Comparison of ENCODE assay signal across 14 cellular contexts in genomic region chr1:1881727-1882126, GRCh38. TPM values are rescaled to one million over a fixed set of nuclear protein-coding genes. Genes with fewer than 3 reads are reported as not detected.
DNase-seq lines count a peak whose midpoint lies in the region; ATAC-seq and TF ChIP-seq lines count a peak whose summit lies in the region.
"Had no signal": no experiment of that assay in that cellular context is flagged by ENCODE, and none has a peak within 500 bp of the region (broad histone marks: within the 10 kb centered on the region; RNA-seq: fewer than 3 reads in every experiment).

No MANE protein-coding gene starts in this region.

- H3K27me3 Mint-ChIP-seq in WTC11 (ENCODE audit: low read depth) (no peaks in the 10 kb centered on the region), memory B cell (no peaks in the 10 kb centered on the region)

- 64 to 76% (median 69%) methylated on average over 6 of the region's 6 CpGs for WGBS in heart left ventricle, 4 donors
- WGBS in esophagus squamous epithelium, 2 donors = 74 to 93% methylated on average over 4 to 6 of the region's 6 CpGs

- H3K9me3 Mint-ChIP-seq in WTC11 (peaks cover 4% of the 10 kb centered on the region; the same call in 1 of the 2 replicates), memory B cell (no peaks in the 10 kb centered on the region)

- ATAC-seq in heart left ventricle (peak in 3 of 4 donors; percentile 27 to 42 (median 31)), WTC11 (no peak; the same call in 1 of the 2 replicates), memory B cell (ENCODE audit: low read depth) (no peak), GM21528 (IDR thresholded peaks at IDR 0.05; ENCODE audit: low FRiP score, unreplicated experiment) (no peak), GM18519 (IDR thresholded peaks at IDR 0.05; ENCODE audit: low FRiP score, unreplicated experiment) (no peak), foreskin keratinocyte (no peak)

- TF ChIP-seq POLR2A in heart left ventricle (IDR thresholded peaks at IDR 0.05) (no peak), esophagus squamous epithelium (IDR thresholded peaks at IDR 0.05) (no peak)

- H3K4me3 Mint-ChIP-seq in WTC11 (no peak overlapping the region), memory B cell (peak overlapping the region; percentile 50)

- H3K27ac ChIP-seq in heart left ventricle (no peak overlapping the region), foreskin keratinocyte (no peak overlapping the region), esophagus squamous epithelium (no peak overlapping the region)
- H3K27ac ChIP-seq: vagina had no signal

- H3K36me3 Mint-ChIP-seq in WTC11 (peaks cover 21% of the 10 kb centered on the region), memory B cell (peaks cover 13% of the 10 kb centered on the region)

- POLR2A ChIA-PET in WTC11 (lab: Charles Lee) = interaction anchor here (0.6 to 1.0 kb wide), 2 partner anchors 10 to 24 kb away, joined by 3 to 7 read pairs; no protein-coding TSS in a partner anchor

- H3K27ac Mint-ChIP-seq in WTC11 (peak overlapping the region; percentile 64), memory B cell (peak overlapping the region; percentile 71)

- DNase-seq in heart left ventricle (no peak), cardiac septum (ENCODE audit: low spot score) (no peak), WTC11 (ENCODE audit: low spot score) (no peak), memory B cell (ENCODE audit: low spot score in 2 of 2) (no peak), foreskin keratinocyte (no peak), esophagus squamous epithelium (lab: John Stamatoyannopoulos, UW) (no peak)
- DNase-seq: AML-193, head of caudate nucleus, midbrain, NCI-H1436 treated with DMSO at 0.1 percent for 48 hours, T-helper 2 cell had no signal

- H3K27me3 ChIP-seq in heart left ventricle = no peaks in the 10 kb centered on the region
- H3K27me3 ChIP-seq in foreskin keratinocyte = no peaks in the 10 kb centered on the region
- no peaks in the 10 kb centered on the region for H3K27me3 ChIP-seq in esophagus squamous epithelium
- H3K27me3 ChIP-seq: vagina had no signal

- H3K9me3 ChIP-seq in heart left ventricle = no peaks in the 10 kb centered on the region
- no peaks in the 10 kb centered on the region for H3K9me3 ChIP-seq in esophagus squamous epithelium
- H3K9me3 ChIP-seq: vagina had no signal

- H3K4me3 ChIP-seq in heart left ventricle (no peak overlapping the region), esophagus squamous epithelium (no peak overlapping the region)
- H3K4me3 ChIP-seq: vagina had no signal

- CTCF ChIA-PET in WTC11 (lab: Charles Lee) = interaction anchor here (0.9 to 1.6 kb wide), 2 partner anchors 23 to 24 kb away, joined by 3 to 5 read pairs; no protein-coding TSS in a partner anchor

- peaks cover 0 to 23% (median 0%) of the 10 kb centered on the region in 9 donors for H3K36me3 ChIP-seq in heart left ventricle
- peaks cover 0 to 25% (median 0%) of the 10 kb centered on the region in 3 donors for H3K36me3 ChIP-seq in esophagus squamous epithelium
- H3K36me3 ChIP-seq: vagina had no signal

- H3K4me1 ChIP-seq in heart left ventricle (peaks cover 16 to 99% (median 84%) of the 10 kb centered on the region in 12 donors), foreskin keratinocyte (peaks cover 11% of the 10 kb centered on the region), esophagus squamous epithelium (peaks cover 21 to 94% (median 40%) of the 10 kb centered on the region in 3 donors)

- TF ChIP-seq CTCF in heart left ventricle (IDR thresholded peaks at IDR 0.05) (no peak), WTC11 (IDR thresholded peaks at IDR 0.05) (no peak), foreskin keratinocyte (conservative IDR thresholded peaks at IDR 0.05) (no peak), esophagus squamous epithelium (IDR thresholded peaks at IDR 0.05) (no peak)

- intact Hi-C loops in heart left ventricle (cut with DNase I) (loop anchor here in 3 of 10 donors (5.0 to 10.0 kb wide), 3 partner anchors 34 to 87 kb away; no protein-coding TSS in a partner anchor), cardiac septum (cut with DNase I) (no loop called here), esophagus squamous epithelium (cut with DNase I) (no loop called here)

- H3K4me1 Mint-ChIP-seq in WTC11 (peaks cover 46% of the 10 kb centered on the region), memory B cell (peaks cover 42% of the 10 kb centered on the region)

TF ChIP-seq in WTC11, 78 proteins besides CTCF, POLR2A, EP300 and RAD21:
- no peak for TF ChIP-seq ATF1 (CRISPR knock-in tag; IDR thresholded peaks at IDR 0.05)
- no peak for TF ChIP-seq FOXK1 (CRISPR knock-in tag; IDR thresholded peaks at IDR 0.05)
- no peak for TF ChIP-seq ZNF671 (CRISPR knock-in tag; IDR thresholded peaks at IDR 0.05)
- no peak for TF ChIP-seq SMAD4 (CRISPR knock-in tag; IDR thresholded peaks at IDR 0.05)
- no peak for TF ChIP-seq FOXJ3 (CRISPR knock-in tag; IDR thresholded peaks at IDR 0.05; ENCODE audit: borderline replicate concordance)
- TF ChIP-seq FOXP1 (CRISPR knock-in tag; IDR thresholded peaks at IDR 0.05; ENCODE audit: borderline replicate concordance) = no peak

RNA-seq across cellular contexts. Expression of gene GNB1, which starts 9.2 kb away (rescaled TPM):
- 100 to 1,000 TPM in 7 of 9 donors, 10 to 100 TPM in 2; 83.8 to 275 (median 172) TPM for total RNA-seq in heart left ventricle
- 100 to 1,000 TPM in 1 of 2 donors, 10 to 100 TPM in 1; 52.9 to 181 TPM for polyA plus RNA-seq in heart left ventricle
- 183 TPM for total RNA-seq in cardiac septum
- 339 to 383 TPM (median 360 TPM) in 3 replicates for total RNA-seq in WTC11 (2021)
- 251 and 257 TPM in 2 replicates for total RNA-seq in foreskin keratinocyte
- 195 and 222 TPM in 2 replicates for polyA plus RNA-seq in foreskin keratinocyte
- 100 to 1,000 TPM in 1 of 4 donors, 10 to 100 TPM in 3; 54.3 to 102 (median 74.7) TPM for total RNA-seq in esophagus squamous epithelium

RNA-seq across cellular contexts. Expression of gene CALML6, which starts 33.3 kb away (rescaled TPM):
- total RNA-seq in heart left ventricle (under 1 TPM in 3 of 9 donors, not detected in 6; 0.17 to 0.58 (median 0.29) TPM), cardiac septum (0.16 TPM), WTC11 (2021) (0.87 to 2.1 TPM (median 1.9 TPM) in 3 replicates), foreskin keratinocyte (0.10 TPM in 1 of 2 replicates, not detected in the other), esophagus squamous epithelium (under 1 TPM in 1 of 4 donors, not detected in 3; 0.57 TPM)
- polyA plus RNA-seq in heart left ventricle (not detected), foreskin keratinocyte (0.06 and 0.15 TPM in 2 replicates)

RNA-seq across cellular contexts. Expression of gene TMEM52, which starts 37.4 kb away (rescaled TPM):
- total RNA-seq in heart left ventricle (1 to 10 TPM in 6 of 9 donors, under 1 TPM in 3; 0.35 to 2.4 (median 1.1) TPM), cardiac septum (0.70 TPM), WTC11 (2021) (15.0 to 21.9 TPM (median 20.0 TPM) in 3 replicates), foreskin keratinocyte (0.82 and 1.8 TPM in 2 replicates), esophagus squamous epithelium (1 to 10 TPM; 1.1 to 3.6 (median 3.0) TPM)
- polyA plus RNA-seq in heart left ventricle (1 to 10 TPM; 1.6 to 7.9 TPM), foreskin keratinocyte (1.5 and 1.8 TPM in 2 replicates)

Comparison
In these comparisons a context has a peak if more than half of its experiments do, and no peak if none do; other contexts are left out.
1. ATAC-seq: peak in heart left ventricle (3 of 4); none in WTC11 (single experiment), memory B cell (single experiment), GM21528 (single experiment), GM18519 (single experiment) and foreskin keratinocyte (single experiment).